Comparison of ENCODE assay signal across 9 cellular contexts in genomic region chr11:62923634-62924411, GRCh38. TPM values are rescaled to one million over a fixed set of nuclear protein-coding genes. Genes with fewer than 3 reads are reported as not detected.
DNase-seq lines count a peak whose midpoint lies in the region; ATAC-seq and TF ChIP-seq lines count a peak whose summit lies in the region.
"Had no signal": no experiment of that assay in that cellular context is flagged by ENCODE, and none has a peak within 500 bp of the region (broad histone marks: within the 10 kb centered on the region; RNA-seq: fewer than 3 reads in every experiment).

No MANE protein-coding gene starts in this region.

- DNase-seq in activated T-cell treated with anti-CD3 and anti-CD28 coated beads, Interleukin-2, amount 50 U/mL, for 1 hour = peak; percentile 33
- DNase-seq in activated T-cell treated with anti-CD3 and anti-CD28 coated beads for 4 hours (no peak), superior temporal gyrus (ENCODE audit: extremely low spot score) (peak; percentile 60), foreskin keratinocyte (no peak), glomerular visceral epithelial cell (ENCODE audit: extremely low spot score) (no peak), mucosa of descending colon (no peak)
- DNase-seq in activated T-cell treated with anti-CD3 and anti-CD28 coated beads, Interleukin-2, amount 50 U/mL, for 48 hours = peak; percentile 45 to 48

- no peaks in the 10 kb centered on the region for H3K36me3 ChIP-seq in mucosa of descending colon (ENCODE audit: low read depth)

- H3K9me3 ChIP-seq in iPS-18c (ENCODE audit: control insufficient read depth, insufficient read depth, low read length) = peaks cover 6% of the 10 kb centered on the region
- H3K9me3 ChIP-seq in mucosa of descending colon = no peaks in the 10 kb centered on the region

- intact Hi-C loops in mucosa of descending colon (cut with DNase I, micrococcal nuclease) = no loop called here

- H3K4me1 ChIP-seq in foreskin keratinocyte (no peaks in the 10 kb centered on the region), mucosa of descending colon (ENCODE audit: low read depth) (peaks cover 25% of the 10 kb centered on the region)

- H3K27me3 ChIP-seq in foreskin keratinocyte = peaks cover 97% of the 10 kb centered on the region

- no peak overlapping the region for H3K27ac ChIP-seq in foreskin keratinocyte

- no peak for TF ChIP-seq CTCF in foreskin keratinocyte (conservative IDR thresholded peaks at IDR 0.05)
- no peak for TF ChIP-seq CTCF in mucosa of descending colon (IDR thresholded peaks at IDR 0.05)

- H3K4me3 ChIP-seq in iPS-18c (ENCODE audit: insufficient read depth, low read depth, low read length) = peak overlapping the region; percentile 37; the same call in 1 of the 2 replicates
- H3K4me3 ChIP-seq in mucosa of descending colon = no peak overlapping the region

- no peak for ATAC-seq in foreskin keratinocyte
- ATAC-seq in mucosa of descending colon = no peak

RNA-seq across cellular contexts. Expression of gene CHRM1, which starts 2.7 kb away (rescaled TPM):
- total RNA-seq in foreskin keratinocyte (not detected in 2 replicates), mucosa of descending colon (1 to 10 TPM in 1 of 3 donors, under 1 TPM in 2; 0.89 to 1.4 (median 0.96) TPM)
- not detected in 2 replicates for polyA plus RNA-seq in foreskin keratinocyte
- total RNA-seq: pulmonary artery endothelial cell had no signal

RNA-seq across cellular contexts. Expression of gene SLC3A2, which starts 43.1 kb away (rescaled TPM):
- 424 and 537 TPM in 2 replicates for total RNA-seq in foreskin keratinocyte
- 511 and 680 TPM in 2 replicates for polyA plus RNA-seq in foreskin keratinocyte
- 100 to 1,000 TPM; 116 to 127 (median 124) TPM for total RNA-seq in mucosa of descending colon

Comparison
In these comparisons a context has a peak if more than half of its experiments do, and no peak if none do; other contexts are left out.
1. DNase-seq: peak in activated T-cell treated with anti-CD3 and anti-CD28 coated beads, Interleukin-2, amount 50 U/mL, for 1 hour (single experiment), activated T-cell treated with anti-CD3 and anti-CD28 coated beads, Interleukin-2, amount 50 U/mL, for 48 hours (2 of 2) and superior temporal gyrus (single experiment); none in activated T-cell treated with anti-CD3 and anti-CD28 coated beads for 4 hours (single experiment), foreskin keratinocyte (0 of 2), glomerular visceral epithelial cell (single experiment) and mucosa of descending colon (0 of 3).